Comparison of ENCODE assay signal across 31 cellular contexts in genomic region chr9:125794708-125795107, GRCh38. TPM values are rescaled to one million over a fixed set of nuclear protein-coding genes. Genes with fewer than 3 reads are reported as not detected.
A peak's percentile ranks its signal among the peaks of the same experiment; 100 is the strongest.
DNase-seq lines count a peak whose midpoint lies in the region; ATAC-seq and TF ChIP-seq lines count a peak whose summit lies in the region.
"Had no signal": no experiment of that assay in that cellular context is flagged by ENCODE, and none has a peak within 500 bp of the region (broad histone marks: within the 10 kb centered on the region; RNA-seq: fewer than 3 reads in every experiment).

No MANE protein-coding gene starts in this region.

- no peaks in the 10 kb centered on the region for H3K36me3 ChIP-seq in mesenchymal stem cell (ENCODE audit: control insufficient read depth in 1 of 2, insufficient read depth in 2 of 2, low read depth in 1 of 2, low read length in 2 of 2)
- H3K36me3 ChIP-seq: breast epithelium, suprapubic skin, upper lobe of right lung, WERI-Rb-1 had no signal

- intact Hi-C loops in lower leg skin (cut with DNase I; ENCODE audit: low total_unique reads), result no loop called here

- H3K4me3 ChIP-seq in mesenchymal stem cell (ENCODE audit: insufficient read depth in 1 of 2, low read depth in 1 of 2, low read length in 2 of 2) (no peak overlapping the region), lower leg skin (ENCODE audit: low read depth, poor library complexity, severe bottlenecking) (no peak overlapping the region)
- H3K4me3 ChIP-seq: BLaER1 treated with 17β-estradiol and CSF1 and Interleukin-3, amounts not matched to agents 10 nM and 100 nM; breast epithelium; dorsolateral prefrontal cortex; K562; mucosa of descending colon; SJCRH30; suprapubic skin; upper lobe of right lung had no signal

- H3K18ac ChIP-seq in mesenchymal stem cell (ENCODE audit: low read depth in 1 of 2, low read length in 2 of 2), result no peak overlapping the region

- no peaks in the 10 kb centered on the region for H3K9me3 ChIP-seq in mesenchymal stem cell (ENCODE audit: control insufficient read depth, low read length)
- H3K9me3 ChIP-seq: BLaER1 treated with 17β-estradiol and CSF1 and Interleukin-3, amounts not matched to agents 10 nM and 100 nM; breast epithelium; mucosa of descending colon; SJCRH30; suprapubic skin; upper lobe of right lung had no signal

- no peak for TF ChIP-seq CTCF in lower leg skin (IDR thresholded peaks at IDR 0.05)

- in situ Hi-C loops in SK-MEL-5 (cut with HindIII; ENCODE audit: low pct_unique_long_range_greater_than_20kb, low sequenced_read_pairs), result no loop called here

- no peak overlapping the region for H3K14ac ChIP-seq in mesenchymal stem cell (ENCODE audit: low read length in 2 of 2)

- no peak overlapping the region for H2BK120ac ChIP-seq in mesenchymal stem cell (ENCODE audit: low read depth, low read length)

- no peak overlapping the region for H2AK5ac ChIP-seq in mesenchymal stem cell (ENCODE audit: low read length, severe bottlenecking)

- 92% methylated on average over 2 of the region's 2 CpGs for WGBS in mesenchymal stem cell
- WGBS in lower leg skin, 2 donors, result 83 to 89% methylated on average over 2 of the region's 2 CpGs

- TF ChIP-seq POLR2A in lower leg skin (IDR thresholded peaks at IDR 0.05), result no peak

- no peaks in the 10 kb centered on the region for H3K27me3 ChIP-seq in mesenchymal stem cell (ENCODE audit: control insufficient read depth in 1 of 2, insufficient read depth in 1 of 2, low read length in 2 of 2)
- H3K27me3 ChIP-seq: BLaER1 treated with 17β-estradiol and CSF1 and Interleukin-3, amounts not matched to agents 10 nM and 100 nM; breast epithelium; dorsolateral prefrontal cortex; SJCRH30; suprapubic skin; upper lobe of right lung had no signal

- H3K4ac ChIP-seq in mesenchymal stem cell (ENCODE audit: low read depth in 1 of 2, low read length in 2 of 2), result no peak overlapping the region

- H4K8ac ChIP-seq in mesenchymal stem cell (ENCODE audit: low read length), result peak overlapping the region; percentile 28

- H2AFZ ChIP-seq in mesenchymal stem cell (ENCODE audit: low read depth, low read length), result no peak overlapping the region

- no peak overlapping the region for H3K9ac ChIP-seq in mesenchymal stem cell (ENCODE audit: low read length)
- H3K9ac ChIP-seq: BLaER1 treated with 17β-estradiol and CSF1 and Interleukin-3, amounts not matched to agents 10 nM and 100 nM had no signal

- no peak overlapping the region for H2BK15ac ChIP-seq in mesenchymal stem cell (ENCODE audit: low read depth, poor library complexity, severe bottlenecking)

- H3K79me1 ChIP-seq in mesenchymal stem cell (replicated peaks; ENCODE audit: low read length, poor library complexity, severe bottlenecking), result peaks cover 13% of the 10 kb centered on the region

- H2BK5ac ChIP-seq in mesenchymal stem cell (ENCODE audit: low read depth, low read length, poor library complexity, severe bottlenecking), result no peak overlapping the region

- H3K27ac ChIP-seq in mesenchymal stem cell (ENCODE audit: low read length, poor library complexity, severe bottlenecking), result no peak overlapping the region
- H3K27ac ChIP-seq: BLaER1 treated with 17β-estradiol and CSF1 and Interleukin-3, amounts not matched to agents 10 nM and 100 nM; breast epithelium; dorsolateral prefrontal cortex; SJCRH30; suprapubic skin; upper lobe of right lung; WERI-Rb-1 had no signal

- H3K4me2 ChIP-seq in mesenchymal stem cell (ENCODE audit: low read length, poor library complexity, severe bottlenecking), result no peak overlapping the region
- H3K4me2 ChIP-seq: BLaER1 treated with 17β-estradiol and CSF1 and Interleukin-3, amounts not matched to agents 10 nM and 100 nM had no signal

- H2BK12ac ChIP-seq in mesenchymal stem cell (ENCODE audit: low read length in 2 of 2), result no peak overlapping the region

- no peak for ATAC-seq in GM18873 (IDR thresholded peaks at IDR 0.05; ENCODE audit: low FRiP score, unreplicated experiment)
- ATAC-seq: K562; mucosa of descending colon; natural killer cell treated with Interleukin-12 subunit alpha and Interleukin-12 subunit beta and Interleukin-15 and Interleukin-18, amount 100 ng/mL, for 72 hours; stimulated activated naive B cell treated with anti-CD40 and anti-IgM and Interleukin-4, amounts not matched to agents 10 μg/mL and 1 μg/mL and 100 μg/mL, for 72 hours; upper lobe of right lung had no signal

- DNase-seq in HuH-7.5 (ENCODE audit: low spot score) (peak; percentile 15), NCI-H146 treated with DMSO at 0.1 percent for 48 hours (lab: John Stamatoyannopoulos, UW; ENCODE audit: unreplicated experiment) (peak; percentile 6), SK-MEL-5 (ENCODE audit: low read depth, low spot score) (peak; percentile 52), mesenchymal stem cell (no peak), lower leg skin (ENCODE audit: low spot score in 2 of 2) (no peak)
- DNase-seq in stimulated activated naive CD4-positive, alpha-beta T cell treated with Interleukin-2 at 50 U/mL for 16 hours (lab: John Stamatoyannopoulos, UW), result no peak
- DNase-seq: activated CD4-positive, alpha-beta T cell treated with anti-CD3 and anti-CD28 coated beads for 4 hours; activated CD8-positive, alpha-beta memory T cell treated with anti-CD3 and anti-CD28 coated beads for 24 hours; activated effector memory CD4-positive, alpha-beta T cell treated with anti-CD3 and anti-CD28 coated beads, Interleukin-2, amount 50 U/mL, for 16 hours; activated naive CD8-positive, alpha-beta T cell treated with anti-CD3 and anti-CD28 coated beads for 36 hours; activated T-cell treated with anti-CD3 and anti-CD28 coated beads, Interleukin-2, amount 50 U/mL, for 24 hours; anterior cingulate cortex; DMS79; dorsolateral prefrontal cortex; GF-D8; mucosa of descending colon; NCI-H1694; NCI-H226; retina; RPMI8226; SJCRH30; small intestine; stimulated activated naive B cell treated with anti-CD40 and anti-IgM and Interleukin-4, amounts not matched to agents 10 μg/mL and 1 μg/mL and 100 μg/mL, for 72 hours; upper lobe of right lung; WERI-Rb-1 had no signal

- H3K4me1 ChIP-seq in mesenchymal stem cell (ENCODE audit: control insufficient read depth, insufficient read depth, low read depth, low read length), result no peaks in the 10 kb centered on the region
- H3K4me1 ChIP-seq: BLaER1 treated with 17β-estradiol and CSF1 and Interleukin-3, amounts not matched to agents 10 nM and 100 nM; breast epithelium; SJCRH30; suprapubic skin had no signal

- H4K91ac ChIP-seq in mesenchymal stem cell (ENCODE audit: low read length), result no peak overlapping the region

- H3K23ac ChIP-seq in mesenchymal stem cell (ENCODE audit: low read length in 2 of 2), result no peak overlapping the region

RNA-seq across cellular contexts. Expression of gene PBX3, which starts 47.5 kb away (rescaled TPM):
- total RNA-seq in SK-MEL-5 (2014; rRNA removed; shearing (Covaris generic)), result 9.3 and 10.4 TPM in 2 replicates
- polyA plus RNA-seq in SK-MEL-5 (2015; cell fraction: cytosol; rRNA removed), result 13.7 and 27.6 TPM in 2 replicates
- polyA plus RNA-seq in SK-MEL-5 (2015; cell fraction: nucleus; rRNA removed), result 10.3 and 12.6 TPM in 2 replicates
- polyA plus RNA-seq in mesenchymal stem cell (2013, experiment 1 of 2), result 34.6 TPM
- polyA plus RNA-seq in mesenchymal stem cell (2013, experiment 2 of 2), result 36.1 TPM
- 10 to 100 TPM; 14.1 to 31.1 (median 21.6) TPM for total RNA-seq in lower leg skin

Comparison
In these comparisons a context has a peak if more than half of its experiments do, and no peak if none do; other contexts are left out.
1. DNase-seq: peak in HuH-7.5 (single experiment), NCI-H146 treated with DMSO at 0.1 percent for 48 hours (single experiment) and SK-MEL-5 (single experiment); none in mesenchymal stem cell (single experiment), lower leg skin (0 of 2) and stimulated activated naive CD4-positive, alpha-beta T cell treated with Interleukin-2 at 50 U/mL for 16 hours (single experiment).